17 cellular contexts compared by ENCODE assay signal in the genomic region with DNA sequence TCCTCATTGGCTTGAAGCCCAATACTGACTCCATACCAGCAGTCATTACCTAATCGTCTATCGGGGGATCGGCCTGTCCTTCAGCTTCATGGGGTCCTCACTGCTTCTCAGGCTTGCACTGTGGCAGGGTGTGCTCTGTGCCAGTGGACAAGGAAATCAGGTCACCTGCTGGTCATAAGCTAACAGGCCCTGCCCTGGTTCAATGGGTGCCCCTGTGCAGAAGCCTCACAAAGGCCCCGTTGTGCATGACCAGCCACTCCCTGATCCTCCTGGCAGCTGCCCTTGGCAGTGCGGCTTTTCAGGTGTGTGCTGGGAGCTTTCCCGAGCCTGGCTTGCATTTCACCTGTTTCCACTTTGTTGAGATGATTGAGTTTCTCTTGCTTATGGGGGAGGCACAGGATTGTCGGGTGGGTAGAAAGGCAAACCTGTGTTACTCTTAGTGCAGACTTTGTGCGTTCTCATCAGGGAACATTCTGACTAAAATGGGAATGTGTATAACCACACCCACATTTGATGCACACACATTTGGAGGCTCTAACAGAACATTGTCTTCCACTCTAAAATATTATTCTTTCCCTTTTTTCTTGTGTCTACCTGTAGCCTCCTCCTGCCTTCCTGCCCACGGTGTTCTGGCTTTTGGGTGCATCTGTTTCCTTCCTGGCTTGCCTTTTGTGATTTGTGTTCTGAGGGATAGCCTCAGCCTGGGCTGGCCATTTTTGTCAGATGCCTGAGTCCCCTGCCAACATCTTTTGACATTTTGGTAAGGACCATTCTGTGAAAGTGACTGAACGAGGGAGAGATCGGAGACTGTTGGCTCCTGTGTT.
A peak's percentile ranks its signal among the peaks of the same experiment; 100 is the strongest.
DNase-seq lines count a peak whose midpoint lies in the region; ATAC-seq, FAIRE-seq and TF ChIP-seq lines count a peak whose summit lies in the region.
"Had no signal": no experiment of that assay in that cellular context is flagged by ENCODE, and none has a peak within 500 bp of the region (broad histone marks: within the 10 kb centered on the region; RNA-seq: fewer than 3 reads in every experiment).

No MANE protein-coding gene starts in this region.

- no peak for TF ChIP-seq EP300 in Ishikawa (IDR thresholded peaks at IDR 0.05; ENCODE audit: borderline replicate concordance)

- no peak for FAIRE-seq in kidney (lab: Jason Lieb, UNC)
- FAIRE-seq: colon had no signal

- H3K36me3 ChIP-seq in kidney (ENCODE audit: control insufficient read depth in 1 of 2, insufficient read depth in 2 of 2, low read length in 2 of 2), result no peaks in the 10 kb centered on the region
- no peaks in the 10 kb centered on the region for H3K36me3 ChIP-seq in smooth muscle cell (ENCODE audit: low read depth)
- H3K36me3 ChIP-seq in ascending aorta, result no peaks in the 10 kb centered on the region
- H3K36me3 ChIP-seq in adrenal gland (replicated peaks in 1 of 2), result no peaks in the 10 kb centered on the region
- H3K36me3 ChIP-seq: esophagus squamous epithelium, neural progenitor cell, right lobe of liver had no signal

- intact Hi-C loops in kidney (cut with DNase I), result no loop called here
- intact Hi-C loops in ascending aorta (cut with DNase I), result no loop called here
- intact Hi-C loops in adrenal gland (cut with DNase I), result no loop called here

- no peaks in the 10 kb centered on the region for H3K27me3 ChIP-seq in smooth muscle cell (ENCODE audit: low read depth)
- H3K27me3 ChIP-seq in ascending aorta, result no peaks in the 10 kb centered on the region
- no peaks in the 10 kb centered on the region for H3K27me3 ChIP-seq in adrenal gland
- H3K27me3 ChIP-seq: esophagus squamous epithelium, neural progenitor cell, right lobe of liver had no signal

- H3K4me1 ChIP-seq in kidney (ENCODE audit: control insufficient read depth in 1 of 2, insufficient read depth in 1 of 2, low read depth in 1 of 2, low read length in 2 of 2), result peaks cover 19 to 43% of the 10 kb centered on the region in 2 donors
- H3K4me1 ChIP-seq in smooth muscle cell (ENCODE audit: low read depth), result peaks cover 7% of the 10 kb centered on the region
- H3K4me1 ChIP-seq in ascending aorta, result peaks cover 13 to 40% of the 10 kb centered on the region in 2 donors
- H3K4me1 ChIP-seq in adrenal gland (replicated peaks in 1 of 2), result peaks cover 6 to 49% of the 10 kb centered on the region in 2 donors
- H3K4me1 ChIP-seq: neural progenitor cell had no signal

- 84% methylated on average over 11 of the region's 11 CpGs for WGBS in smooth muscle cell (ENCODE audit: low lambda C conversion rate)
- WGBS in adrenal gland, 4 donors, result 77 to 91% (median 83%) methylated on average over 11 of the region's 11 CpGs

- TF ChIP-seq POLR2A in adrenal gland (IDR thresholded peaks at IDR 0.05), result no peak

- H3K79me2 ChIP-seq in smooth muscle cell (ENCODE audit: low read depth), result no peaks in the 10 kb centered on the region

- no peak for TF ChIP-seq CTCF in kidney (IDR thresholded peaks at IDR 0.05; ENCODE audit: borderline replicate concordance, extremely low read depth, insufficient read depth)
- TF ChIP-seq CTCF in smooth muscle cell (IDR thresholded peaks at IDR 0.05; ENCODE audit: borderline replicate concordance, insufficient read depth, poor library complexity, severe bottlenecking), result no peak
- TF ChIP-seq CTCF in ascending aorta (IDR thresholded peaks at IDR 0.05), result no peak
- no peak for TF ChIP-seq CTCF in adrenal gland (IDR thresholded peaks at IDR 0.05)

- H3K4me3 ChIP-seq in kidney (ENCODE audit: low read length in 2 of 2), result no peak overlapping the region
- H3K4me3 ChIP-seq in smooth muscle cell, result no peak overlapping the region
- no peak overlapping the region for H3K4me3 ChIP-seq in ascending aorta
- H3K4me3 ChIP-seq in adrenal gland, result no peak overlapping the region
- H3K4me3 ChIP-seq: esophagus squamous epithelium, neural progenitor cell, right lobe of liver had no signal

- ATAC-seq in HG03460 (IDR thresholded peaks at IDR 0.05; ENCODE audit: unreplicated experiment), result no peak

- in situ Hi-C loops in SK-MEL-5 (cut with HindIII; ENCODE audit: low pct_unique_long_range_greater_than_20kb, low sequenced_read_pairs), result no loop called here

- DNase-seq in SK-MEL-5 (ENCODE audit: low read depth, low spot score), result peak; percentile 79
- peak; percentile 89 for DNase-seq in kidney
- DNase-seq in smooth muscle cell (lab: John Stamatoyannopoulos, UW; ENCODE audit: unreplicated experiment), result no peak
- DNase-seq in NCI-H1105 (lab: John Stamatoyannopoulos, UW), result no peak
- no peak for DNase-seq in ascending aorta (ENCODE audit: low spot score in 2 of 2)
- DNase-seq in adrenal gland, result no peak
- DNase-seq: activated CD4-positive, alpha-beta T cell treated with anti-CD3 and anti-CD28 coated beads, Interleukin-2, amount 10 ng/mL, durations not matched to agents 24 days and 14 days; activated T-cell treated with anti-CD3 and anti-CD28 coated beads, Interleukin-2, amount 50 U/mL, for 24 hours; DMS 273 treated with DMSO at 0.1 percent for 48 hours; esophagus squamous epithelium; GOT3; right lobe of liver; stimulated activated CD4-positive, alpha-beta T cell treated with anti-CD3 and anti-CD28 coated beads, Interleukin-4, amount 100 ng/mL, for 24 hours had no signal

- H3K27ac ChIP-seq in kidney (ENCODE audit: low read depth in 2 of 2, low read length in 2 of 2), result peak overlapping the region in 1 of 2 donors; percentile 21
- H3K27ac ChIP-seq in smooth muscle cell (ENCODE audit: low read depth), result no peak overlapping the region
- no peak overlapping the region for H3K27ac ChIP-seq in ascending aorta
- H3K27ac ChIP-seq in adrenal gland, result peak overlapping the region in 1 of 5 donors; percentile 17
- H3K27ac ChIP-seq: neural progenitor cell, right lobe of liver had no signal

- peak overlapping the region; percentile 55 for H3K4me2 ChIP-seq in smooth muscle cell
- H3K4me2 ChIP-seq: neural progenitor cell had no signal

- TF ChIP-seq RAD21 in Ishikawa (IDR thresholded peaks at IDR 0.05; ENCODE audit: low read depth), result no peak

- no peaks in the 10 kb centered on the region for H3F3A ChIP-seq in smooth muscle cell (ENCODE audit: low read depth)

- H2AFZ ChIP-seq in smooth muscle cell (ENCODE audit: low read depth), result no peak overlapping the region
- H2AFZ ChIP-seq: neural progenitor cell had no signal

- no peaks in the 10 kb centered on the region for H4K20me1 ChIP-seq in smooth muscle cell (ENCODE audit: low read depth)

- H3K9me3 ChIP-seq in kidney (ENCODE audit: control insufficient read depth in 1 of 2, low read length in 2 of 2), result no peaks in the 10 kb centered on the region
- no peaks in the 10 kb centered on the region for H3K9me3 ChIP-seq in smooth muscle cell (replicated peaks; ENCODE audit: low read depth)
- H3K9me3 ChIP-seq in ascending aorta, result no peaks in the 10 kb centered on the region
- no peaks in the 10 kb centered on the region for H3K9me3 ChIP-seq in adrenal gland (replicated peaks in 1 of 3)
- H3K9me3 ChIP-seq: esophagus squamous epithelium, right lobe of liver had no signal

- H3K9ac ChIP-seq in kidney (ENCODE audit: low read length in 2 of 2) (no peak overlapping the region), smooth muscle cell (ENCODE audit: low read depth) (no peak overlapping the region)
- H3K9ac ChIP-seq: neural progenitor cell had no signal

TF ChIP-seq in Ishikawa, 13 proteins besides CTCF, POLR2A, EP300 and RAD21 (continues in another document):
- TF ChIP-seq TEAD4 (IDR thresholded peaks at IDR 0.05), result no peak
- TF ChIP-seq EGR1 (IDR thresholded peaks at IDR 0.05), result no peak
- TF ChIP-seq CREB1 (IDR thresholded peaks at IDR 0.05; ENCODE audit: low read depth), result no peak
- TF ChIP-seq YY1 (IDR thresholded peaks at IDR 0.05; ENCODE audit: low read depth), result peak; percentile 46; the same call in 1 of the 2 replicates
- no peak for TF ChIP-seq FOXM1 (IDR thresholded peaks at IDR 0.05; ENCODE audit: borderline replicate concordance, low read depth)
- no peak; the same call in 1 of the 2 replicates for TF ChIP-seq CEBPB (IDR thresholded peaks at IDR 0.05)
- TF ChIP-seq TAF1 (IDR thresholded peaks at IDR 0.05; ENCODE audit: low read depth), result no peak
- no peak for TF ChIP-seq ZBTB7A (IDR thresholded peaks at IDR 0.05; ENCODE audit: low read depth)
- TF ChIP-seq REST (IDR thresholded peaks at IDR 0.05; ENCODE audit: low read depth), result no peak
- TF ChIP-seq USF1 (IDR thresholded peaks at IDR 0.05), result no peak
- TF ChIP-seq TCF12 (IDR thresholded peaks at IDR 0.05; ENCODE audit: low read depth), result no peak
- peak; percentile 40 for TF ChIP-seq NFIC (IDR thresholded peaks at IDR 0.05)

Comparison
In these comparisons a context has a peak if more than half of its experiments do, and no peak if none do; other contexts are left out.
1. DNase-seq: peak in SK-MEL-5 (single experiment) and kidney (single experiment); none in smooth muscle cell (single experiment), NCI-H1105 (single experiment), ascending aorta (0 of 2) and adrenal gland (0 of 7).